In genomic region chr1:98371767-98372166, GRCh38 we compare ENCODE assay signal across 21 cellular contexts.
"Had no signal": no experiment of that assay in that cellular context is flagged by ENCODE, and none has a peak within 500 bp of the region (broad histone marks: within the 10 kb centered on the region; RNA-seq: fewer than 3 reads in every experiment).

No MANE protein-coding gene starts in this region.

- H3K27me3 ChIP-seq: foreskin keratinocyte, right lobe of liver had no signal

- H3K4me3 ChIP-seq: right lobe of liver, thoracic aorta had no signal

- H3K27ac ChIP-seq: foreskin keratinocyte, right lobe of liver, thoracic aorta had no signal

- DNase-seq: activated CD4-positive, alpha-beta memory T cell treated with anti-CD3 and anti-CD28 coated beads, Interleukin-2, amount 10 ng/mL, durations not matched to agents 7 days and 5 days; activated CD4-positive, alpha-beta T cell treated with anti-CD3 and anti-CD28 coated beads for 1 hour; activated CD4-positive, alpha-beta T cell treated with anti-CD3 and anti-CD28 coated beads, Interleukin-2, amount 10 ng/mL, durations not matched to agents 7 days and 5 days; activated CD8-positive, alpha-beta memory T cell treated with anti-CD3 and anti-CD28 coated beads, Interleukin-2, amount 50 U/mL, for 48 hours; activated gamma-delta T cell treated with Interleukin-2 at 50 U/mL for 16 hours; activated naive CD4-positive, alpha-beta T cell treated with anti-CD3 and anti-CD28 coated beads, Interleukin-2, amount 50 U/mL, for 16 hours; activated T-cell treated with anti-CD3 and anti-CD28 coated beads, Interleukin-2, amount 50 U/mL, for 4 hours; amniotic stem cell; central memory CD4-positive, alpha-beta T cell; endodermal cell; foreskin keratinocyte; islet precursor cell; left ventricle myocardium superior; posterior cingulate gyrus; right lobe of liver; stimulated activated CD4-positive, alpha-beta T cell treated with anti-CD3 and anti-CD28 coated beads, Interleukin-12 subunit alpha, Interleukin-12 subunit beta, amount 100 ng/mL, for 4 hours; stimulated activated CD4-positive, alpha-beta T cell treated with anti-CD3 and anti-CD28 coated beads, Interleukin-4, amount 100 ng/mL, for 1 hour; T-helper 17 cell; T1000; trophoblast cell had no signal
